ENCODE assay signal across 15 cellular contexts in the genomic region with DNA sequence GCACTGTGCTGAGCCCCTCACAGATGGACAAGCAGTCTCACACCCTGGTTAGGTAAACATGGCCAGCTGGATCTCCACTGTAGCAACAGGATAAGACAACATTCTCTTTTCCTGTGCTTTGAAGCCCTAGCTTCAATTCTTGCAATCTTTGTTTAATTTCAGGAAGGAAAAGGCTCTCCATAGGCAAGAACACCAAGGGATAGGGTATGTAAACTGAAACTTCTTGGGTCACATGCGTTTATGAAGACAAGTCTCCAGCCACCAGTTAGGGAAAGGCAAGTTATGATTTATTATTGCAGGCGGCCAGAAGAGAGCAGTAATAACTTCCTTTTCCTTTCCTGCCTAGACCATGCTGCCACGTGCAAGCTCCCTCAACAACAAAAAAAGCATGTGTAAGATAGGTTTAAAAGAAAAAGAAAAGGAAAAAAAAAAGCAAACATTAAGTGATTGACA. TPM values are rescaled to one million over a fixed set of nuclear protein-coding genes. Genes with fewer than 3 reads are reported as not detected.
A peak's percentile ranks its signal among the peaks of the same experiment; 100 is the strongest.
DNase-seq lines count a peak whose midpoint lies in the region; ATAC-seq, FAIRE-seq and TF ChIP-seq lines count a peak whose summit lies in the region.
"Had no signal": no experiment of that assay in that cellular context is flagged by ENCODE, and none has a peak within 500 bp of the region (broad histone marks: within the 10 kb centered on the region; RNA-seq: fewer than 3 reads in every experiment).

No MANE protein-coding gene starts in this region.

- H4K20me1 ChIP-seq in DND-41 (ENCODE audit: insufficient read depth, low read length): no peaks in the 10 kb centered on the region

- H3K9me3 ChIP-seq in DND-41 (ENCODE audit: insufficient read depth, low read length, severe bottlenecking) (no peaks in the 10 kb centered on the region), liver (ENCODE audit: control insufficient read depth in 4 of 4, low read length in 3 of 4) (no peaks in the 10 kb centered on the region), HAP-1 (no peaks in the 10 kb centered on the region)
- H3K9me3 ChIP-seq: gastroesophageal sphincter had no signal

- no peak overlapping the region for H3K27ac ChIP-seq in DND-41 (ENCODE audit: low read length)
- H3K27ac ChIP-seq in liver (ENCODE audit: low read depth in 1 of 2, low read length in 2 of 2): no peak overlapping the region
- H3K27ac ChIP-seq: gastroesophageal sphincter, GM23248 had no signal

- H3K9me3 Mint-ChIP-seq in stimulated activated naive B cell treated with anti-CD40 and anti-IgM and Interleukin-4, amounts not matched to agents 10 μg/mL and 1 μg/mL and 100 μg/mL, for 72 hours: no peaks in the 10 kb centered on the region
- H3K9me3 Mint-ChIP-seq: activated naive CD8-positive, alpha-beta T cell treated with anti-CD3 and anti-CD28 coated beads, Interleukin-2, amount 10 ng/mL, durations not matched to agents 7 days and 5 days; CD4-positive, alpha-beta T cell; dendritic cell treated with granulocyte-macrophage colony-stimulating factor and Interleukin-4, amounts not matched to agents 40 ng/mL and 50 ng/mL, for 4 days had no signal

- H3K36me3 Mint-ChIP-seq in stimulated activated naive B cell treated with anti-CD40 and anti-IgM and Interleukin-4, amounts not matched to agents 10 μg/mL and 1 μg/mL and 100 μg/mL, for 72 hours: peaks cover 15 to 21% of the 10 kb centered on the region in 2 donors

- TF ChIP-seq RAD21 in liver (IDR thresholded peaks at IDR 0.05): peak; percentile 10

- H3K4me1 ChIP-seq in DND-41 (ENCODE audit: insufficient read depth, low read length) (no peaks in the 10 kb centered on the region), liver (ENCODE audit: control insufficient read depth in 4 of 4, insufficient read depth in 4 of 4, low read length in 3 of 4) (no peaks in the 10 kb centered on the region), HAP-1 (no peaks in the 10 kb centered on the region)
- H3K4me1 ChIP-seq: gastroesophageal sphincter had no signal

- ATAC-seq in DND-41 (ENCODE audit: insufficient read depth, low read depth): no peak
- ATAC-seq in stimulated activated naive B cell treated with anti-CD40 and anti-IgM and Interleukin-4, amounts not matched to agents 10 μg/mL and 1 μg/mL and 100 μg/mL, for 72 hours (replicated peaks): no peak
- ATAC-seq: gastroesophageal sphincter had no signal

- peak overlapping the region in 1 of 2 donors; percentile 29 for H3K4me3 Mint-ChIP-seq in stimulated activated naive B cell treated with anti-CD40 and anti-IgM and Interleukin-4, amounts not matched to agents 10 μg/mL and 1 μg/mL and 100 μg/mL, for 72 hours
- H3K4me3 Mint-ChIP-seq: activated naive CD8-positive, alpha-beta T cell treated with anti-CD3 and anti-CD28 coated beads, Interleukin-2, amount 10 ng/mL, durations not matched to agents 7 days and 5 days; CD4-positive, alpha-beta T cell; dendritic cell treated with granulocyte-macrophage colony-stimulating factor and Interleukin-4, amounts not matched to agents 40 ng/mL and 50 ng/mL, for 4 days had no signal

- 53% methylated on average over 3 of the region's 3 CpGs for WGBS in liver

- H3K9ac ChIP-seq in DND-41 (ENCODE audit: low read depth, low read length) (no peak overlapping the region), liver (ENCODE audit: low read depth in 1 of 2, low read length in 2 of 2) (no peak overlapping the region)
- H3K9ac ChIP-seq: GM23248 had no signal

- H3K27me3 Mint-ChIP-seq in stimulated activated naive B cell treated with anti-CD40 and anti-IgM and Interleukin-4, amounts not matched to agents 10 μg/mL and 1 μg/mL and 100 μg/mL, for 72 hours: no peaks in the 10 kb centered on the region
- H3K27me3 Mint-ChIP-seq: activated naive CD8-positive, alpha-beta T cell treated with anti-CD3 and anti-CD28 coated beads, Interleukin-2, amount 10 ng/mL, durations not matched to agents 7 days and 5 days; CD4-positive, alpha-beta T cell; dendritic cell treated with granulocyte-macrophage colony-stimulating factor and Interleukin-4, amounts not matched to agents 40 ng/mL and 50 ng/mL, for 4 days had no signal

- peaks cover 1 to 18% of the 10 kb centered on the region in 2 donors for H3K4me1 Mint-ChIP-seq in stimulated activated naive B cell treated with anti-CD40 and anti-IgM and Interleukin-4, amounts not matched to agents 10 μg/mL and 1 μg/mL and 100 μg/mL, for 72 hours
- H3K4me1 Mint-ChIP-seq: activated naive CD8-positive, alpha-beta T cell treated with anti-CD3 and anti-CD28 coated beads, Interleukin-2, amount 10 ng/mL, durations not matched to agents 7 days and 5 days had no signal

- no peak overlapping the region for H3K27ac Mint-ChIP-seq in stimulated activated naive B cell treated with anti-CD40 and anti-IgM and Interleukin-4, amounts not matched to agents 10 μg/mL and 1 μg/mL and 100 μg/mL, for 72 hours
- H3K27ac Mint-ChIP-seq: activated naive CD8-positive, alpha-beta T cell treated with anti-CD3 and anti-CD28 coated beads, Interleukin-2, amount 10 ng/mL, durations not matched to agents 7 days and 5 days; CD4-positive, alpha-beta T cell; dendritic cell treated with granulocyte-macrophage colony-stimulating factor and Interleukin-4, amounts not matched to agents 40 ng/mL and 50 ng/mL, for 4 days had no signal

- peak; percentile 13 for TF ChIP-seq CTCF in DND-41 (IDR thresholded peaks at IDR 0.05; ENCODE audit: borderline replicate concordance, extremely low read depth, low read length, poor library complexity, severe bottlenecking)
- TF ChIP-seq CTCF in liver (IDR thresholded peaks at IDR 0.05; ENCODE audit: low read depth, low read length, missing input control): no peak

- in situ Hi-C loops in HAP-1 (cut with MboI; ENCODE audit: low sequenced_read_pairs): loop anchor here (10.0 kb wide), 1 partner anchor 197 kb away; no protein-coding TSS in a partner anchor

- H3K36me3 ChIP-seq in DND-41 (ENCODE audit: insufficient read depth, low read length) (0 out of 2 replicates have a peak, but pooled peaks cover 6% of the 10 kb centered on the region), liver (ENCODE audit: control insufficient read depth in 4 of 4, insufficient read depth in 3 of 4, low read depth in 1 of 4, low read length in 3 of 4) (peaks cover 0 to 3% (median 0%) of the 10 kb centered on the region in 4 donors), HAP-1 (replicated peaks) (no peaks in the 10 kb centered on the region)

- H2AFZ ChIP-seq in DND-41 (ENCODE audit: low read depth, low read length): no peak overlapping the region
- H2AFZ ChIP-seq: GM23248 had no signal

- H3K4me3 ChIP-seq in DND-41 (ENCODE audit: low read depth in 1 of 2, low read length in 2 of 2) (no peak overlapping the region), liver (ENCODE audit: low read depth in 1 of 3, low read length in 3 of 3) (no peak overlapping the region), HAP-1 (no peak overlapping the region)
- H3K4me3 ChIP-seq: gastroesophageal sphincter, GM23248 had no signal

- no peak for DNase-seq in DND-41
- DNase-seq in NCI-H146 (lab: John Stamatoyannopoulos, UW): peak; percentile 86
- DNase-seq in HAP-1 (ENCODE audit: low spot score in 2 of 2): no peak
- DNase-seq in stimulated activated CD4-positive, alpha-beta T cell treated with anti-CD3 and anti-CD28 coated beads, Interleukin-2, amount 100 ng/mL, for 48 hours: no peak
- DNase-seq in stimulated activated naive B cell treated with anti-CD40 and anti-IgM and Interleukin-4, amounts not matched to agents 10 μg/mL and 1 μg/mL and 100 μg/mL, for 72 hours: no peak
- DNase-seq in GM19238 (ENCODE audit: insufficient read length, low spot score): no peak
- DNase-seq: activated CD8-positive, alpha-beta memory T cell treated with anti-CD3 and anti-CD28 coated beads for 24 hours; activated naive CD8-positive, alpha-beta T cell treated with anti-CD3 and anti-CD28 coated beads, Interleukin-2, amount 10 ng/mL, durations not matched to agents 7 days and 5 days; CD4-positive, alpha-beta T cell; GM23248; kidney glomerular epithelial cell had no signal

- H3K4me2 ChIP-seq in DND-41 (ENCODE audit: insufficient read depth, low read length): no peak overlapping the region

- no peaks in the 10 kb centered on the region for H3K27me3 ChIP-seq in DND-41 (ENCODE audit: insufficient read depth, low read length, poor library complexity)
- no peaks in the 10 kb centered on the region for H3K27me3 ChIP-seq in liver (ENCODE audit: control insufficient read depth in 4 of 4, insufficient read depth in 4 of 4, low read length in 3 of 4)
- no peaks in the 10 kb centered on the region for H3K27me3 ChIP-seq in HAP-1 (ENCODE audit: low read depth)
- H3K27me3 ChIP-seq: gastroesophageal sphincter had no signal

- H3K79me2 ChIP-seq in DND-41 (ENCODE audit: insufficient read depth, low read length): no peaks in the 10 kb centered on the region

- peak; percentile 86 for FAIRE-seq in TTC549 (lab: Jason Lieb, UNC)

TF ChIP-seq in liver, 16 proteins besides CTCF, POLR2A, EP300 and RAD21 (continues in another document):
- TF ChIP-seq, protein P1, sequence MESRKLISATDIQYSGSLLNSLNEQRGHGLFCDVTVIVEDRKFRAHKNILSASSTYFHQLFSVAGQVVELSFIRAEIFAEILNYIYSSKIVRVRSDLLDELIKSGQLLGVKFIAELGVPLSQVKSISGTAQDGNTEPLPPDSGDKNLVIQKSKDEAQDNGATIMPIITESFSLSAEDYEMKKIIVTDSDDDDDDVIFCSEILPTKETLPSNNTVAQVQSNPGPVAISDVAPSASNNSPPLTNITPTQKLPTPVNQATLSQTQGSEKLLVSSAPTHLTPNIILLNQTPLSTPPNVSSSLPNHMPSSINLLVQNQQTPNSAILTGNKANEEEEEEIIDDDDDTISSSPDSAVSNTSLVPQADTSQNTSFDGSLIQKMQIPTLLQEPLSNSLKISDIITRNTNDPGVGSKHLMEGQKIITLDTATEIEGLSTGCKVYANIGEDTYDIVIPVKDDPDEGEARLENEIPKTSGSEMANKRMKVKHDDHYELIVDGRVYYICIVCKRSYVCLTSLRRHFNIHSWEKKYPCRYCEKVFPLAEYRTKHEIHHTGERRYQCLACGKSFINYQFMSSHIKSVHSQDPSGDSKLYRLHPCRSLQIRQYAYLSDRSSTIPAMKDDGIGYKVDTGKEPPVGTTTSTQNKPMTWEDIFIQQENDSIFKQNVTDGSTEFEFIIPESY (IDR thresholded peaks at IDR 0.05): no peak
- TF ChIP-seq FOXA1 (IDR thresholded peaks at IDR 0.05) (no peak), EGR1 (IDR thresholded peaks at IDR 0.05; ENCODE audit: low read depth in 2 of 2) (no peak), MAX (IDR thresholded peaks at IDR 0.05) (no peak), ATF3 (IDR thresholded peaks at IDR 0.05) (no peak), SP1 (IDR thresholded peaks at IDR 0.05) (no peak), TAF1 (conservative IDR thresholded peaks at IDR 0.05) (no peak), GABPA (IDR thresholded peaks at IDR 0.05 in 1 of 2, conservative IDR thresholded peaks at IDR 0.05 in 1 of 2) (no peak)

RNA-seq across cellular contexts. Expression of gene POU5F2, which starts 50.1 kb away (rescaled TPM):
- total RNA-seq in liver: 1 to 10 TPM in 1 of 2 donors, under 1 TPM in 1; 0.61 to 2.2 TPM
- under 1 TPM in 1 of 2 donors, not detected in 1; 0.38 TPM for polyA plus RNA-seq in liver
